24 cellular contexts compared by ENCODE assay signal in genomic region chr18:22330508-22330907, GRCh38.
"Had no signal": no experiment of that assay in that cellular context is flagged by ENCODE, and none has a peak within 500 bp of the region (broad histone marks: within the 10 kb centered on the region; RNA-seq: fewer than 3 reads in every experiment).

No MANE protein-coding gene starts in this region.

- H3K36me3 Mint-ChIP-seq: activated naive CD8-positive, alpha-beta T cell; brain had no signal

- H3K4me3 ChIP-seq: K562 had no signal

- H3K4me3 Mint-ChIP-seq: activated B cell treated with CpG ODN at 0.5 μM for 24 hours; activated CD4-positive, alpha-beta T cell treated with anti-CD3 and anti-CD28 coated beads, Interleukin-2, amount 10 ng/mL, durations not matched to agents 24 days and 14 days; activated CD8-positive, alpha-beta memory T cell treated with anti-CD3 and anti-CD28 coated beads, Interleukin-2, amount 10 ng/mL, durations not matched to agents 7 days and 5 days; activated naive CD4-positive, alpha-beta T cell treated with anti-CD3 and anti-CD28 coated beads for 36 hours; activated naive CD8-positive, alpha-beta T cell; activated T-cell treated with anti-CD3 and anti-CD28 coated beads, Interleukin-2, amount 50 U/mL, for 4 hours; brain; central memory CD8-positive, alpha-beta T cell; T-helper 1 cell treated with Interleukin-12 subunit alpha and Interleukin-12 subunit beta and Interleukin-4 antibody, amounts not matched to agents 30 μg/mL and 1 μg/mL, for 36 hours had no signal

- H3K27me3 Mint-ChIP-seq: activated CD4-positive, alpha-beta T cell treated with anti-CD3 and anti-CD28 coated beads, Interleukin-2, amount 10 ng/mL, durations not matched to agents 24 days and 14 days; activated CD8-positive, alpha-beta memory T cell treated with anti-CD3 and anti-CD28 coated beads, Interleukin-2, amount 10 ng/mL, durations not matched to agents 7 days and 5 days; activated naive CD8-positive, alpha-beta T cell; central memory CD8-positive, alpha-beta T cell had no signal

- H3K27ac Mint-ChIP-seq: activated B cell treated with CpG ODN at 0.5 μM for 24 hours; activated CD4-positive, alpha-beta T cell treated with anti-CD3 and anti-CD28 coated beads, Interleukin-2, amount 10 ng/mL, durations not matched to agents 24 days and 14 days; activated CD8-positive, alpha-beta memory T cell treated with anti-CD3 and anti-CD28 coated beads, Interleukin-2, amount 10 ng/mL, durations not matched to agents 7 days and 5 days; activated naive CD4-positive, alpha-beta T cell treated with anti-CD3 and anti-CD28 coated beads for 36 hours; activated naive CD8-positive, alpha-beta T cell; brain; T-helper 1 cell treated with Interleukin-12 subunit alpha and Interleukin-12 subunit beta and Interleukin-4 antibody, amounts not matched to agents 30 μg/mL and 1 μg/mL, for 36 hours had no signal

- ATAC-seq: activated CD8-positive, alpha-beta memory T cell treated with anti-CD3 and anti-CD28 coated beads, Interleukin-2, amount 10 ng/mL, durations not matched to agents 7 days and 5 days; activated T-cell treated with anti-CD3 and anti-CD28 coated beads, Interleukin-2, amount 50 U/mL, for 4 hours; K562; PC-3 had no signal

- H3K4me1 Mint-ChIP-seq: activated B cell treated with CpG ODN at 0.5 μM for 24 hours; activated CD4-positive, alpha-beta T cell treated with anti-CD3 and anti-CD28 coated beads, Interleukin-2, amount 10 ng/mL, durations not matched to agents 24 days and 14 days; activated CD8-positive, alpha-beta memory T cell treated with anti-CD3 and anti-CD28 coated beads, Interleukin-2, amount 10 ng/mL, durations not matched to agents 7 days and 5 days; brain had no signal

- H3K9me3 Mint-ChIP-seq: activated B cell treated with CpG ODN at 0.5 μM for 24 hours; activated CD4-positive, alpha-beta T cell treated with anti-CD3 and anti-CD28 coated beads, Interleukin-2, amount 10 ng/mL, durations not matched to agents 24 days and 14 days; activated naive CD4-positive, alpha-beta T cell treated with anti-CD3 and anti-CD28 coated beads for 36 hours; activated T-cell treated with anti-CD3 and anti-CD28 coated beads, Interleukin-2, amount 50 U/mL, for 4 hours; T-helper 1 cell treated with Interleukin-12 subunit alpha and Interleukin-12 subunit beta and Interleukin-4 antibody, amounts not matched to agents 30 μg/mL and 1 μg/mL, for 36 hours had no signal

- DNase-seq: activated B cell treated with CpG ODN at 0.5 μM for 24 hours; activated CD4-positive, alpha-beta T cell treated with anti-CD3 and anti-CD28 coated beads for 1 hour; activated CD4-positive, alpha-beta T cell treated with anti-CD3 and anti-CD28 coated beads, Interleukin-2, amount 10 ng/mL, durations not matched to agents 24 days and 14 days; activated CD4-positive, alpha-beta T cell treated with anti-CD3 and anti-CD28 coated beads, Interleukin-2, amount 50 U/mL, for 48 hours; activated CD8-positive, alpha-beta memory T cell treated with anti-CD3 and anti-CD28 coated beads, Interleukin-2, amount 10 ng/mL, durations not matched to agents 7 days and 5 days; activated effector memory CD4-positive, alpha-beta T cell treated with anti-CD3 and anti-CD28 coated beads, Interleukin-2, amount 50 U/mL, for 16 hours; activated naive CD4-positive, alpha-beta T cell treated with anti-CD3 and anti-CD28 coated beads for 36 hours; activated T-cell treated with anti-CD3 and anti-CD28 coated beads, Interleukin-2, amount 50 U/mL, for 4 hours; amygdala; Kasumi-1; NCI-H1092; NCI-H1417; NCI-H1930; NCI-H2171; NCI-H2227 treated with DMSO at 0.1 percent for 48 hours; NCI-H69; NK-92 treated with Interleukin-12 subunit alpha and Interleukin-12 subunit beta, amount 100 ng/mL, for 24 hours; PC-3; SHP77 treated with DMSO at 0.1 percent for 48 hours had no signal
